Comparison of ENCODE assay signal across 27 cellular contexts in the genomic region with DNA sequence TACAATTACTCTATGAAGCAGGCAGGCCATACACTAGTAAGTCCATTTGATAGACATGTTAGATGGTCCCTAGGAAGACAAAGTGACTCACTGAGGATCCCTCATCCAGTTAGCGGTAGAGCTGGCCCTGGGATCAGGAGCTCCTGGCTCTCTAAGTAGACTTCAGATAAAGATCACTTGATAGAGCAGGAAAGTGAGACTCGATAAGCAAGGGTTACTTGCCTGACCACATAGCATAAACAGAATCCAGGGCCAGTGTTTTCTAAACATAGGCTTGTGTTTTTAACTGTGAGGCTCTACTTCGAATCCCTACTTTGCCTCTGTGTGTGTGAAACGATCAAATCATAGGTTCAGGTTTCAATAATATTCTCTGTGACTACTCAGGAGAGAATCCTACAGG.
"Had no signal": no experiment of that assay in that cellular context is flagged by ENCODE, and none has a peak within 500 bp of the region (broad histone marks: within the 10 kb centered on the region; RNA-seq: fewer than 3 reads in every experiment).

No MANE protein-coding gene starts in this region.

- H3K4me3 Mint-ChIP-seq: activated CD4-positive, alpha-beta memory T cell treated with anti-CD3 and anti-CD28 coated beads, Interleukin-2, amount 10 ng/mL, durations not matched to agents 7 days and 5 days; activated CD4-positive, alpha-beta T cell treated with anti-CD3 and anti-CD28 coated beads, Interleukin-2, amount 10 ng/mL, durations not matched to agents 7 days and 5 days; activated naive CD4-positive, alpha-beta T cell treated with anti-CD3 and anti-CD28 coated beads, Interleukin-2, amount 50 U/mL, for 24 hours; activated T-cell treated with anti-CD3 and anti-CD28 coated beads, Interleukin-2, amount 50 U/mL, for 4 hours; nephron; T-helper 17 cell; type B pancreatic cell had no signal

- H3K9me3 Mint-ChIP-seq: activated naive CD4-positive, alpha-beta T cell treated with anti-CD3 and anti-CD28 coated beads, Interleukin-2, amount 50 U/mL, for 24 hours had no signal

- DNase-seq: activated CD4-positive, alpha-beta memory T cell treated with anti-CD3 and anti-CD28 coated beads, Interleukin-2, amount 10 ng/mL, durations not matched to agents 7 days and 5 days; activated CD4-positive, alpha-beta T cell treated with anti-CD3 and anti-CD28 coated beads, Interleukin-2, amount 10 ng/mL, durations not matched to agents 7 days and 5 days; activated CD4-positive, CD25-positive, alpha-beta regulatory T cell treated with anti-CD3 and anti-CD28 coated beads, Interleukin-2, amount 50 U/mL, for 72 hours; activated T-cell treated with anti-CD3 and anti-CD28 coated beads, Interleukin-2, amount 50 U/mL, for 4 hours; anterior cingulate cortex; body of pancreas; effector CD8-positive, alpha-beta T cell; esophagus squamous epithelium; gastrocnemius medialis; glutamatergic neuron; islet precursor cell; left ventricle myocardium inferior; mucosa of descending colon; ovary; retina; stimulated activated CD4-positive, alpha-beta T cell treated with anti-CD3 and anti-CD28 coated beads, Interleukin-12 subunit alpha, Interleukin-12 subunit beta, amount 100 ng/mL, for 4 hours; stimulated activated CD4-positive, alpha-beta T cell treated with anti-CD3 and anti-CD28 coated beads, Interleukin-4, amount 100 ng/mL, for 1 hour; stimulated activated naive CD8-positive, alpha-beta T cell treated with anti-CD3 and anti-CD28 coated beads, Interleukin-15, Interleukin-2, amounts not matched to agents 100 U/mL and 50 U/mL, for 24 hours; T-helper 17 cell; T1000; testis; uterus had no signal

- H3K27me3 Mint-ChIP-seq: activated CD4-positive, alpha-beta memory T cell treated with anti-CD3 and anti-CD28 coated beads, Interleukin-2, amount 10 ng/mL, durations not matched to agents 7 days and 5 days; activated naive CD4-positive, alpha-beta T cell treated with anti-CD3 and anti-CD28 coated beads, Interleukin-2, amount 50 U/mL, for 24 hours; T-helper 17 cell; type B pancreatic cell had no signal

- ATAC-seq: activated T-cell treated with anti-CD3 and anti-CD28 coated beads, Interleukin-2, amount 50 U/mL, for 4 hours; body of pancreas; gastrocnemius medialis; mucosa of descending colon; sciatic nerve; stimulated activated naive CD8-positive, alpha-beta T cell treated with anti-CD3 and anti-CD28 coated beads, Interleukin-15, Interleukin-2, amounts not matched to agents 100 U/mL and 50 U/mL, for 24 hours; T-helper 17 cell had no signal

- H3K36me3 Mint-ChIP-seq: type B pancreatic cell had no signal

- H3K4me1 Mint-ChIP-seq: activated CD4-positive, alpha-beta memory T cell treated with anti-CD3 and anti-CD28 coated beads, Interleukin-2, amount 10 ng/mL, durations not matched to agents 7 days and 5 days; activated CD4-positive, alpha-beta T cell treated with anti-CD3 and anti-CD28 coated beads, Interleukin-2, amount 10 ng/mL, durations not matched to agents 7 days and 5 days; nephron had no signal

- H3K27ac Mint-ChIP-seq: activated CD4-positive, alpha-beta memory T cell treated with anti-CD3 and anti-CD28 coated beads, Interleukin-2, amount 10 ng/mL, durations not matched to agents 7 days and 5 days; activated CD4-positive, alpha-beta T cell treated with anti-CD3 and anti-CD28 coated beads, Interleukin-2, amount 10 ng/mL, durations not matched to agents 7 days and 5 days; activated naive CD4-positive, alpha-beta T cell treated with anti-CD3 and anti-CD28 coated beads, Interleukin-2, amount 50 U/mL, for 24 hours; activated T-helper 2 cell treated with anti-CD3 and anti-CD28 coated beads, Interferon-gamma antibody, Interleukin-2, Interleukin-4, amounts not matched to agents 10 μg/mL and 5 μg/mL and 100 μg/mL, durations not matched to agents 14 hours and 24 hours and 36 hours; nephron; T-helper 17 cell; type B pancreatic cell had no signal
